Comparison of ENCODE assay signal across 24 cellular contexts in genomic region chr10:69851306-69851705, GRCh38. TPM values are rescaled to one million over a fixed set of nuclear protein-coding genes. Genes with fewer than 3 reads are reported as not detected.
DNase-seq lines count a peak whose midpoint lies in the region; ATAC-seq and TF ChIP-seq lines count a peak whose summit lies in the region.
"Had no signal": no experiment of that assay in that cellular context is flagged by ENCODE, and none has a peak within 500 bp of the region (broad histone marks: within the 10 kb centered on the region; RNA-seq: fewer than 3 reads in every experiment).

No MANE protein-coding gene starts in this region.

- H3K23ac ChIP-seq in mesenchymal stem cell (ENCODE audit: low read length in 2 of 2) = no peak overlapping the region

- no peak overlapping the region for H4K91ac ChIP-seq in mesenchymal stem cell (ENCODE audit: low read length)

- H3K36me3 ChIP-seq in mesenchymal stem cell (ENCODE audit: control insufficient read depth in 1 of 2, insufficient read depth in 2 of 2, low read depth in 1 of 2, low read length in 2 of 2) = peaks cover 4% of the 10 kb centered on the region in 2 experiments
- H3K36me3 ChIP-seq: SJCRH30 had no signal

- H3K27me3 ChIP-seq in mesenchymal stem cell (ENCODE audit: control insufficient read depth in 1 of 2, insufficient read depth in 1 of 2, low read length in 2 of 2) = no peaks in the 10 kb centered on the region
- H3K27me3 ChIP-seq: SJCRH30 had no signal

- H2BK15ac ChIP-seq in mesenchymal stem cell (ENCODE audit: low read depth, poor library complexity, severe bottlenecking) = no peak overlapping the region

- no peak overlapping the region for H3K4me3 ChIP-seq in mesenchymal stem cell (ENCODE audit: insufficient read depth in 1 of 2, low read depth in 1 of 2, low read length in 2 of 2)
- H3K4me3 ChIP-seq: SJCRH30 had no signal

- H3K4me3 Mint-ChIP-seq in HFFc6 = no peak overlapping the region
- H3K4me3 Mint-ChIP-seq: CD8-positive, alpha-beta memory T cell had no signal

- WGBS in mesenchymal stem cell = no CpG with 5 or more reads among the region's 1 CpG

- peaks cover 23% of the 10 kb centered on the region for H3K79me1 ChIP-seq in mesenchymal stem cell (replicated peaks; ENCODE audit: low read length, poor library complexity, severe bottlenecking)

- H2BK12ac ChIP-seq in mesenchymal stem cell (ENCODE audit: low read length in 2 of 2) = no peak overlapping the region

- H3K4me1 ChIP-seq in mesenchymal stem cell (ENCODE audit: control insufficient read depth, insufficient read depth, low read depth, low read length) = peaks cover 32% of the 10 kb centered on the region
- H3K4me1 ChIP-seq: SJCRH30 had no signal

- no peaks in the 10 kb centered on the region; the same call in 1 of the 2 replicates for H3K27me3 Mint-ChIP-seq in HFFc6 (ENCODE audit: insufficient read depth)

- H4K8ac ChIP-seq in mesenchymal stem cell (ENCODE audit: low read length) = no peak overlapping the region

- H3K9me3 Mint-ChIP-seq in HFFc6 = no peaks in the 10 kb centered on the region
- H3K9me3 Mint-ChIP-seq: CD8-positive, alpha-beta memory T cell had no signal

- H2BK5ac ChIP-seq in mesenchymal stem cell (ENCODE audit: low read depth, low read length, poor library complexity, severe bottlenecking) = no peak overlapping the region

- no peak overlapping the region for H2BK120ac ChIP-seq in mesenchymal stem cell (ENCODE audit: low read depth, low read length)

- H2AK5ac ChIP-seq in mesenchymal stem cell (ENCODE audit: low read length, severe bottlenecking) = no peak overlapping the region

- ATAC-seq in HG02852 (IDR thresholded peaks at IDR 0.05; ENCODE audit: unreplicated experiment) (no peak), GM19395 (IDR thresholded peaks at IDR 0.05; ENCODE audit: unreplicated experiment) (no peak)
- ATAC-seq: Panc1 had no signal

- H3K4me1 Mint-ChIP-seq in HFFc6 (ENCODE audit: low read depth) = peaks cover 42% of the 10 kb centered on the region
- H3K4me1 Mint-ChIP-seq: CD8-positive, alpha-beta memory T cell had no signal

- no peak overlapping the region for H2AFZ ChIP-seq in mesenchymal stem cell (ENCODE audit: low read depth, low read length)

- no peak overlapping the region for H3K14ac ChIP-seq in mesenchymal stem cell (ENCODE audit: low read length in 2 of 2)

- H3K27ac ChIP-seq in mesenchymal stem cell (ENCODE audit: low read length, poor library complexity, severe bottlenecking) = no peak overlapping the region
- H3K27ac ChIP-seq: 22Rv1, C4-2B, HL-60, SJCRH30 had no signal

- no peaks in the 10 kb centered on the region for H3K9me3 ChIP-seq in mesenchymal stem cell (ENCODE audit: control insufficient read depth, low read length)
- H3K9me3 ChIP-seq: SJCRH30 had no signal

- no peak for TF ChIP-seq CTCF in HFFc6 (IDR thresholded peaks at IDR 0.05)

- H3K36me3 Mint-ChIP-seq in HFFc6 (ENCODE audit: low read depth) = peaks cover 7% of the 10 kb centered on the region; the same call in 1 of the 2 replicates

- H3K4ac ChIP-seq in mesenchymal stem cell (ENCODE audit: low read depth in 1 of 2, low read length in 2 of 2) = peak overlapping the region in 1 of 2 experiments; percentile 28

- H3K9ac ChIP-seq in mesenchymal stem cell (ENCODE audit: low read length) = no peak overlapping the region

- peak overlapping the region; percentile 49 to 59 for H3K18ac ChIP-seq in mesenchymal stem cell (ENCODE audit: low read depth in 1 of 2, low read length in 2 of 2)

- DNase-seq in AG08395 (ENCODE audit: low spot score) (peak; percentile 63), HFFc6 (no peak), astrocyte of the hippocampus (ENCODE audit: low read depth, low spot score) (peak; percentile 35), mesenchymal stem cell (no peak), activated T-cell treated with anti-CD3 and anti-CD28 coated beads for 4 hours (no peak), putamen (ENCODE audit: low spot score) (no peak)
- DNase-seq: ACHN; CD8-positive, alpha-beta memory T cell; GF-D8; H7; KG1; NCI-H1105; NCI-H146; NCI-H2029 treated with DMSO at 0.1 percent for 48 hours; NCI-H226; NCI-H510A treated with DMSO at 0.1 percent for 48 hours; NCI-H748 treated with DMSO at 0.1 percent for 48 hours; SJCRH30 had no signal

- no peak overlapping the region for H3K4me2 ChIP-seq in mesenchymal stem cell (ENCODE audit: low read length, poor library complexity, severe bottlenecking)

- peak overlapping the region; percentile 64 for H3K27ac Mint-ChIP-seq in HFFc6

RNA-seq across cellular contexts. Expression of gene COL13A1, which starts 49.6 kb away (rescaled TPM):
- total RNA-seq in HFFc6 (2021; fragmentation: NEBNext Ultra II Directional; extraction: Animal tissue kit (Norgen Biotek cat#: 25700)) = 10 to 100 TPM; 33.5 to 46.6 (median 38.1) TPM
- polyA plus RNA-seq in mesenchymal stem cell (2013, experiment 1 of 2) = 11.4 TPM
- polyA plus RNA-seq in mesenchymal stem cell (2013, experiment 2 of 2) = 11.1 TPM
- total RNA-seq: CD8-positive, alpha-beta memory T cell had no signal
- polyA plus RNA-seq: CD8-positive, alpha-beta memory T cell had no signal

Comparison
In these comparisons a context has a peak if more than half of its experiments do, and no peak if none do; other contexts are left out.
1. DNase-seq: peak in AG08395 (single experiment) and astrocyte of the hippocampus (single experiment); none in HFFc6 (single experiment), mesenchymal stem cell (single experiment), activated T-cell treated with anti-CD3 and anti-CD28 coated beads for 4 hours (single experiment) and putamen (single experiment).